In the genomic region with DNA sequence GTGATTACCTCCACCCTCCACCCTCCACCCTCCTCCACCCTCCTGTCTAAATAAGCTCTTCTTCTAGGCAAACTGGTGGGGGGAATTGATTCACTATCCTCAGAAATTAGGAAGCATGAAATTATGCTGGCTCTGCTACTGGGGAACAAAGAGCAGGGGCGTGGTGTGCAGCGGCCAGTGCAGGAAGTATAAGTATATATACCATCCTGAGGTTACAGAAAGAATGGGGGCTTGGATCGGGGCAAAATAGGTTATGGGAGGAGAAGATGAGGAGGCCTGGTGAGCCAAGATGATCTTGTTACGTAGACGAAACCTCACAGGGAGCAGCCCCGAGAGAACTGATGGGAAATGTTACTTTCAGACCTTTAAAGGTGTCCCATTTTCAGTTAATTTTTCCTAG, we compare ENCODE assay signal across 16 cellular contexts. TPM values are rescaled to one million over a fixed set of nuclear protein-coding genes. Genes with fewer than 3 reads are reported as not detected.
DNase-seq lines count a peak whose midpoint lies in the region; TF ChIP-seq lines count a peak whose summit lies in the region.
"Had no signal": no experiment of that assay in that cellular context is flagged by ENCODE, and none has a peak within 500 bp of the region (broad histone marks: within the 10 kb centered on the region; RNA-seq: fewer than 3 reads in every experiment).

No MANE protein-coding gene starts in this region.

- H3K23ac ChIP-seq in neuronal stem cell (ENCODE audit: low read depth, low read length, poor library complexity): no peak overlapping the region

- peaks cover 11% of the 10 kb centered on the region for H3K4me1 ChIP-seq in colonic mucosa
- peaks cover 25 to 27% of the 10 kb centered on the region in 2 donors for H3K4me1 ChIP-seq in neuronal stem cell (ENCODE audit: control insufficient read depth in 2 of 2, insufficient read depth in 1 of 2, low read depth in 1 of 2, low read length in 2 of 2)

- no peak overlapping the region for H4K91ac ChIP-seq in neuronal stem cell (ENCODE audit: low read depth, low read length, poor library complexity)

- H3K4me2 ChIP-seq in neuronal stem cell (ENCODE audit: insufficient read depth, low read length, poor library complexity, severe bottlenecking): no peak overlapping the region

- WGBS in neuronal stem cell (ENCODE audit: extremely low coverage in 2 of 2, insufficient read length in 2 of 2, insufficient replicate concordance in 1 of 2), 2 donors: no CpG with 5 or more reads among the region's 6 CpGs

- no peak overlapping the region for H2AK5ac ChIP-seq in neuronal stem cell (ENCODE audit: low read depth, low read length)

- peak overlapping the region; percentile 62 for H2AFZ ChIP-seq in neuronal stem cell (ENCODE audit: low read length)

- intact Hi-C loops in colonic mucosa (cut with DNase I): no loop called here

- H3K27ac ChIP-seq in colonic mucosa (peak overlapping the region; percentile 15), neuronal stem cell (replicated peaks; ENCODE audit: low read length) (no peak overlapping the region)
- H3K27ac ChIP-seq: cardiac muscle cell had no signal

- H3K14ac ChIP-seq in neuronal stem cell (ENCODE audit: low read length): no peak overlapping the region

- H3K79me1 ChIP-seq in neuronal stem cell (ENCODE audit: low read depth, low read length): no peaks in the 10 kb centered on the region

- H3K4me3 ChIP-seq in colonic mucosa: no peak overlapping the region
- H3K4me3 ChIP-seq in neuronal stem cell (ENCODE audit: low read length in 2 of 2): no peak overlapping the region
- H3K4me3 ChIP-seq: cardiac muscle cell had no signal

- H3K9ac ChIP-seq in colonic mucosa (ENCODE audit: low read depth in 2 of 2, low read length in 2 of 2): no peak overlapping the region
- H3K9ac ChIP-seq in neuronal stem cell (ENCODE audit: low read depth, low read length, poor library complexity): no peak overlapping the region

- H2BK15ac ChIP-seq in neuronal stem cell (ENCODE audit: low read length): no peak overlapping the region

- H3K36me3 ChIP-seq in colonic mucosa (no peaks in the 10 kb centered on the region), neuronal stem cell (replicated peaks in 1 of 2; ENCODE audit: control insufficient read depth in 2 of 2, insufficient read depth in 2 of 2, low read length in 2 of 2) (no peaks in the 10 kb centered on the region)
- H3K36me3 ChIP-seq: cardiac muscle cell had no signal

- H3K18ac ChIP-seq in neuronal stem cell (ENCODE audit: low read length): no peak overlapping the region

- peak overlapping the region; percentile 35 for H2BK120ac ChIP-seq in neuronal stem cell (ENCODE audit: low read depth, low read length)

- H4K8ac ChIP-seq in neuronal stem cell (ENCODE audit: low read depth, low read length): no peak overlapping the region

- no peak overlapping the region for H2BK12ac ChIP-seq in neuronal stem cell (ENCODE audit: low read length)

- H2BK5ac ChIP-seq in neuronal stem cell (ENCODE audit: low read length): no peak overlapping the region

- H3K9me3 ChIP-seq in colonic mucosa (no peaks in the 10 kb centered on the region), neuronal stem cell (replicated peaks in 1 of 2; ENCODE audit: control insufficient read depth in 2 of 2, insufficient read depth in 1 of 2, low read depth in 1 of 2, low read length in 2 of 2) (peaks cover 3 to 16% of the 10 kb centered on the region in 2 donors)

- H3K27me3 ChIP-seq in colonic mucosa: no peaks in the 10 kb centered on the region
- peaks cover 0 to 8% (median 0%) of the 10 kb centered on the region in 3 experiments for H3K27me3 ChIP-seq in neuronal stem cell (ENCODE audit: control insufficient read depth in 3 of 3, insufficient read depth in 3 of 3, low read depth in 1 of 3, low read length in 3 of 3)
- H3K27me3 ChIP-seq: cardiac muscle cell had no signal

- peak; percentile 19 for DNase-seq in NCI-H146 (lab: John Stamatoyannopoulos, UW)
- no peak for DNase-seq in NCI-H146 treated with DMSO at 0.1 percent for 48 hours (lab: John Stamatoyannopoulos, UW; ENCODE audit: unreplicated experiment)
- DNase-seq in NCI-H345 (lab: John Stamatoyannopoulos, UW): peak; percentile 38
- DNase-seq in colonic mucosa: peak; percentile 34
- DNase-seq in neuronal stem cell (ENCODE audit: low spot score): no peak
- DNase-seq in HPDE6-E6E7 (ENCODE audit: extremely low spot score): no peak
- no peak for DNase-seq in SKM-1 (lab: John Stamatoyannopoulos, UW; ENCODE audit: unreplicated experiment)
- DNase-seq in UCSD-AML1 (lab: John Stamatoyannopoulos, UW; ENCODE audit: unreplicated experiment): no peak
- DNase-seq: 8988T; activated CD4-positive, alpha-beta T cell treated with anti-CD3 and anti-CD28 coated beads, Interleukin-2, amount 50 U/mL, for 48 hours; activated gamma-delta T cell treated with Interleukin-2 at 50 U/mL for 16 hours; CD4-positive, alpha-beta memory T cell; kidney glomerular epithelial cell; NCI-H1048; NCI-H510A had no signal

- TF ChIP-seq CTCF in colonic mucosa (IDR thresholded peaks at IDR 0.05): no peak

- no peak overlapping the region for H3K4ac ChIP-seq in neuronal stem cell (ENCODE audit: low read length)

RNA-seq across cellular contexts. Expression of a gene that starts 49.1 kb away (rescaled TPM):
- total RNA-seq in colonic mucosa: 10 to 100 TPM; 89.0 to 94.0 TPM
- 24.2 TPM for polyA plus RNA-seq in neuronal stem cell (2013, experiment 1 of 2)
- 25.2 TPM for polyA plus RNA-seq in neuronal stem cell (2013, experiment 2 of 2)

Comparison
In these comparisons a context has a peak if more than half of its experiments do, and no peak if none do; other contexts are left out.
1. DNase-seq: peak in NCI-H146 (single experiment), NCI-H345 (single experiment) and colonic mucosa (single experiment); none in NCI-H146 treated with DMSO at 0.1 percent for 48 hours (single experiment), neuronal stem cell (single experiment), HPDE6-E6E7 (single experiment), SKM-1 (single experiment) and UCSD-AML1 (single experiment).